ENCODE assay signal across 24 cellular contexts in the genomic region with DNA sequence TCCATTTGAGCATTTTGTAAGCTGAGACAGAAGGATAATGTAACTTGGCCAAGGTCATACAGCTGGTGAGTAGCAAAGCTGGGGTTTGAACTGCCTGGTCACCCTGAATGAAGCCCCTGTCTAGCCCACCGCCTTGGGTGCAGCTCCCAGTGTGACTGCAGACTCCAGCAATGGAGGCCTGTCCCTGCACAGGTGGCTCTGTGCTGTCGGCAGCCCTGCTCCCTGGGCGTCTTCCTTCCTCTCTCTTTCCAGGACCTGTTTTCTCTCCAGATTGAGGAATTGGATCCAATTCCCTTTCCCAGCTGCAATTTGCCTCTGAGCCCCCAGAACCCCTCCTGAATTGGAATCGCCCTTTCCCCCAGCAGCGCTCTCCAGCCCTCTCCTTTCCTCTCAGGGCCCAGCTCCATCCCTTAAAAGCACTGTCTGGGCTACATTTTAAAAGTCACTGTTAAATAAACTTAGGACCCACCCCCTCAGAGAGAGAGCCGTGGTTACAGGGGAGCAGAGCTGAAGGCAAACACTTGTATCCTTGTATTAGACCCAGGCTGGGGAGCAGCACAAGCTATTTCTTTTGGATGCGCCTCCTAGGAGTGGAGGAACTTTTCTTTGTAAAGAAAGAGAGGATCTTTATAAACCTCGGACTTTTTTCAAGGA.
"Had no signal": no experiment of that assay in that cellular context is flagged by ENCODE, and none has a peak within 500 bp of the region (broad histone marks: within the 10 kb centered on the region; RNA-seq: fewer than 3 reads in every experiment).

No MANE protein-coding gene starts in this region.

- H3K36me3 Mint-ChIP-seq: activated CD4-positive, alpha-beta memory T cell treated with anti-CD3 and anti-CD28 coated beads for 36 hours; activated naive CD8-positive, alpha-beta T cell had no signal

- H3K9me3 Mint-ChIP-seq: activated B cell treated with CpG ODN at 0.5 μM for 24 hours; activated CD4-positive, alpha-beta memory T cell treated with anti-CD3 and anti-CD28 coated beads for 36 hours; activated CD4-positive, alpha-beta T cell treated with anti-CD3 and anti-CD28 coated beads, Interleukin-2, amount 10 ng/mL, durations not matched to agents 24 days and 14 days; activated naive CD4-positive, alpha-beta T cell treated with anti-CD3 and anti-CD28 coated beads for 36 hours; activated T-cell treated with anti-CD3 and anti-CD28 coated beads, Interleukin-2, amount 50 U/mL, for 4 hours; activated T-helper 17 cell treated with anti-CD3 and anti-CD28 coated beads, Interleukin-2, amount 50 U/mL, for 72 hours had no signal

- H3K9ac ChIP-seq: KMS-11 had no signal

- ATAC-seq: activated T-cell treated with anti-CD3 and anti-CD28 coated beads, Interleukin-2, amount 50 U/mL, for 4 hours; activated T-helper 17 cell treated with anti-CD3 and anti-CD28 coated beads, Interleukin-2, amount 50 U/mL, for 72 hours; T-helper 17 cell had no signal

- DNase-seq: activated B cell treated with CpG ODN at 0.5 μM for 24 hours; activated CD4-positive, alpha-beta memory T cell treated with anti-CD3 and anti-CD28 coated beads for 36 hours; activated CD4-positive, alpha-beta T cell treated with anti-CD3 and anti-CD28 coated beads for 1 hour; activated CD4-positive, alpha-beta T cell treated with anti-CD3 and anti-CD28 coated beads, Interleukin-2, amount 10 ng/mL, durations not matched to agents 24 days and 14 days; activated CD8-positive, alpha-beta memory T cell treated with anti-CD3 and anti-CD28 coated beads for 24 hours; activated gamma-delta T cell; activated naive CD4-positive, alpha-beta T cell treated with anti-CD3 and anti-CD28 coated beads for 36 hours; activated T-cell treated with anti-CD3 and anti-CD28 coated beads, Interleukin-2, amount 50 U/mL, for 4 hours; central memory CD4-positive, alpha-beta T cell; NCI-H1092; NCI-H1417; NCI-H1694; NCI-H2029; NCI-H2107; NCI-H345; NCI-H510A; NCI-H526 treated with DMSO at 0.1 percent for 48 hours; NCI-H82; SHP77; T-helper 17 cell; T-helper 9 cell had no signal

- H3K27ac Mint-ChIP-seq: activated B cell treated with CpG ODN at 0.5 μM for 24 hours; activated CD4-positive, alpha-beta memory T cell treated with anti-CD3 and anti-CD28 coated beads for 36 hours; activated CD4-positive, alpha-beta T cell treated with anti-CD3 and anti-CD28 coated beads, Interleukin-2, amount 10 ng/mL, durations not matched to agents 24 days and 14 days; activated naive CD4-positive, alpha-beta T cell treated with anti-CD3 and anti-CD28 coated beads for 36 hours; activated naive CD8-positive, alpha-beta T cell; activated T-helper 17 cell treated with anti-CD3 and anti-CD28 coated beads, Interleukin-2, amount 50 U/mL, for 72 hours; T-helper 17 cell had no signal

- H3K4me1 Mint-ChIP-seq: activated B cell treated with CpG ODN at 0.5 μM for 24 hours; activated CD4-positive, alpha-beta T cell treated with anti-CD3 and anti-CD28 coated beads, Interleukin-2, amount 10 ng/mL, durations not matched to agents 24 days and 14 days; activated T-helper 17 cell treated with anti-CD3 and anti-CD28 coated beads, Interleukin-2, amount 50 U/mL, for 72 hours; T-helper 17 cell had no signal

- H3K27ac ChIP-seq: KMS-11 had no signal

- H3K4me3 Mint-ChIP-seq: activated B cell treated with CpG ODN at 0.5 μM for 24 hours; activated CD4-positive, alpha-beta memory T cell treated with anti-CD3 and anti-CD28 coated beads for 36 hours; activated CD4-positive, alpha-beta T cell treated with anti-CD3 and anti-CD28 coated beads, Interleukin-2, amount 10 ng/mL, durations not matched to agents 24 days and 14 days; activated naive CD4-positive, alpha-beta T cell treated with anti-CD3 and anti-CD28 coated beads for 36 hours; activated naive CD8-positive, alpha-beta T cell; activated T-cell treated with anti-CD3 and anti-CD28 coated beads, Interleukin-2, amount 50 U/mL, for 4 hours; activated T-helper 17 cell treated with anti-CD3 and anti-CD28 coated beads, Interleukin-2, amount 50 U/mL, for 72 hours; T-helper 17 cell had no signal
